ENCODE assay signal across 13 cellular contexts in genomic region chr1:114219247-114219872, GRCh38.
DNase-seq lines count a peak whose midpoint lies in the region; ATAC-seq and TF ChIP-seq lines count a peak whose summit lies in the region.
"Had no signal": no experiment of that assay in that cellular context is flagged by ENCODE, and none has a peak within 500 bp of the region (broad histone marks: within the 10 kb centered on the region; RNA-seq: fewer than 3 reads in every experiment).

No MANE protein-coding gene starts in this region.

- H3K4me3 ChIP-seq in cardiac muscle cell: no peak overlapping the region
- peak overlapping the region; percentile 19 for H3K4me3 ChIP-seq in adipocyte (ENCODE audit: low read length)
- H3K4me3 ChIP-seq in kidney epithelial cell (ENCODE audit: low read depth, low read length): no peak overlapping the region
- H3K4me3 ChIP-seq in vagina: peak overlapping the region; percentile 23 to 29

- peaks cover 0 to 6% (median 6%) of the 10 kb centered on the region in 3 donors for H3K4me1 Mint-ChIP-seq in T-cell
- H3K4me1 Mint-ChIP-seq: activated naive CD8-positive, alpha-beta T cell treated with anti-CD3 and anti-CD28 coated beads, Interleukin-2, amount 50 U/mL, for 24 hours had no signal

- intact Hi-C loops in Right ventricle myocardium inferior (cut with DNase I): no loop called here
- intact Hi-C loops in vagina (cut with DNase I): loop anchor here (10.0 kb wide), 1 partner anchor 235 kb away; no protein-coding TSS in a partner anchor

- H3K9me3 Mint-ChIP-seq in T-cell: no peaks in the 10 kb centered on the region
- H3K9me3 Mint-ChIP-seq: activated naive CD8-positive, alpha-beta T cell treated with anti-CD3 and anti-CD28 coated beads, Interleukin-2, amount 50 U/mL, for 24 hours; CD4-positive, alpha-beta memory T cell; stimulated activated naive CD8-positive, alpha-beta T cell treated with anti-CD3 and anti-CD28 coated beads, Interleukin-15, amount 100 ng/mL, for 72 hours had no signal

- H3K27ac ChIP-seq in cardiac muscle cell (no peak overlapping the region), vagina (peak overlapping the region; percentile 8)

- CTCF ChIA-PET in T-cell (lab: Charles Lee): no interaction called here

- no peaks in the 10 kb centered on the region for H3K4me1 ChIP-seq in cardiac muscle cell (ENCODE audit: low read depth)
- no peaks in the 10 kb centered on the region for H3K4me1 ChIP-seq in adipocyte (ENCODE audit: control insufficient read depth, insufficient read depth, low read length)
- H3K4me1 ChIP-seq in vagina: peaks cover 20% of the 10 kb centered on the region

- H3K4me3 Mint-ChIP-seq in T-cell: no peak overlapping the region
- H3K4me3 Mint-ChIP-seq: activated naive CD8-positive, alpha-beta T cell treated with anti-CD3 and anti-CD28 coated beads, Interleukin-2, amount 50 U/mL, for 24 hours; CD4-positive, alpha-beta memory T cell; stimulated activated naive CD8-positive, alpha-beta T cell treated with anti-CD3 and anti-CD28 coated beads, Interleukin-15, amount 100 ng/mL, for 72 hours had no signal

- no peak overlapping the region for H3K27ac Mint-ChIP-seq in T-cell
- H3K27ac Mint-ChIP-seq: activated naive CD8-positive, alpha-beta T cell treated with anti-CD3 and anti-CD28 coated beads, Interleukin-2, amount 50 U/mL, for 24 hours; stimulated activated naive CD8-positive, alpha-beta T cell treated with anti-CD3 and anti-CD28 coated beads, Interleukin-15, amount 100 ng/mL, for 72 hours had no signal

- H3K36me3 Mint-ChIP-seq in T-cell: no peaks in the 10 kb centered on the region
- H3K36me3 Mint-ChIP-seq: CD4-positive, alpha-beta memory T cell had no signal

- TF ChIP-seq CTCF in cardiac muscle cell (IDR thresholded peaks at IDR 0.05; ENCODE audit: low read depth, low read length) (peak; percentile 43), kidney epithelial cell (IDR thresholded peaks at IDR 0.05; ENCODE audit: insufficient read depth, low read length, poor library complexity, severe bottlenecking) (peak; percentile 33), vagina (IDR thresholded peaks at IDR 0.05) (peak in 1 of 3 experiments; percentile 12), GM10266 (IDR thresholded peaks at IDR 0.05; ENCODE audit: control insufficient read depth, insufficient read depth, low read depth, missing control alignments) (no peak)

- peaks cover 0 to 3% of the 10 kb centered on the region in 2 donors for H3K27me3 Mint-ChIP-seq in T-cell
- H3K27me3 Mint-ChIP-seq: activated naive CD8-positive, alpha-beta T cell treated with anti-CD3 and anti-CD28 coated beads, Interleukin-2, amount 50 U/mL, for 24 hours; stimulated activated naive CD8-positive, alpha-beta T cell treated with anti-CD3 and anti-CD28 coated beads, Interleukin-15, amount 100 ng/mL, for 72 hours had no signal

- DNase-seq in cardiac muscle cell (ENCODE audit: low read depth in 1 of 2, low spot score in 1 of 2) (peak; percentile 17 to 37), Right ventricle myocardium inferior (ENCODE audit: missing footprints) (no peak), adipocyte (ENCODE audit: low read depth) (peak; percentile 32), kidney epithelial cell (ENCODE audit: low read depth) (no peak), vagina (ENCODE audit: extremely low spot score in 2 of 2) (no peak), GM10266 (ENCODE audit: extremely low spot score) (no peak), T-cell (no peak)
- DNase-seq: activated naive CD8-positive, alpha-beta T cell treated with anti-CD3 and anti-CD28 coated beads, Interleukin-2, amount 50 U/mL, for 24 hours; CD4-positive, alpha-beta memory T cell; NCI-H510A; retina; stimulated activated naive CD8-positive, alpha-beta T cell treated with anti-CD3 and anti-CD28 coated beads, Interleukin-15, amount 100 ng/mL, for 72 hours had no signal

- ATAC-seq in Right ventricle myocardium inferior: no peak
- ATAC-seq in GM18498 (IDR thresholded peaks at IDR 0.05; ENCODE audit: unreplicated experiment): no peak
- no peak for ATAC-seq in T-cell (replicated peaks in 1 of 4)
- ATAC-seq: stimulated activated naive CD8-positive, alpha-beta T cell treated with anti-CD3 and anti-CD28 coated beads, Interleukin-15, amount 100 ng/mL, for 72 hours had no signal

- no peaks in the 10 kb centered on the region for H3K9me3 ChIP-seq in cardiac muscle cell (ENCODE audit: low read depth)
- H3K9me3 ChIP-seq in adipocyte (ENCODE audit: control insufficient read depth, low read length): no peaks in the 10 kb centered on the region
- no peaks in the 10 kb centered on the region for H3K9me3 ChIP-seq in vagina

- POLR2A ChIA-PET in T-cell (lab: Charles Lee): interaction anchor here in 1 of 2 donors (0.7 kb wide), 1 partner anchor 601 kb away, joined by 3 read pairs; no protein-coding TSS in a partner anchor

- no peaks in the 10 kb centered on the region for H3K27me3 ChIP-seq in cardiac muscle cell
- H3K27me3 ChIP-seq in adipocyte (replicated peaks; ENCODE audit: control insufficient read depth, insufficient read depth, low read length): no peaks in the 10 kb centered on the region
- H3K27me3 ChIP-seq in kidney epithelial cell (ENCODE audit: control insufficient read depth, insufficient read depth, low read length): peaks cover 3% of the 10 kb centered on the region
- no peaks in the 10 kb centered on the region for H3K27me3 ChIP-seq in vagina

- no peak for TF ChIP-seq POLR2A in vagina (IDR thresholded peaks at IDR 0.05)

- H3K36me3 ChIP-seq in cardiac muscle cell (no peaks in the 10 kb centered on the region), adipocyte (ENCODE audit: control insufficient read depth, insufficient read depth, low read length, severe bottlenecking) (no peaks in the 10 kb centered on the region), kidney epithelial cell (ENCODE audit: control insufficient read depth, insufficient read depth, low read length) (no peaks in the 10 kb centered on the region), vagina (no peaks in the 10 kb centered on the region)

- H3K9ac ChIP-seq in adipocyte (ENCODE audit: low read length): peak overlapping the region; percentile 12

Comparison
In these comparisons a context has a peak if more than half of its experiments do, and no peak if none do; other contexts are left out.
1. DNase-seq: peak in cardiac muscle cell (2 of 2) and adipocyte (single experiment); none in Right ventricle myocardium inferior (single experiment), kidney epithelial cell (single experiment), vagina (0 of 2), GM10266 (single experiment) and T-cell (0 of 34).
2. H3K4me3 ChIP-seq: peak in adipocyte (single experiment) and vagina (2 of 2); none in cardiac muscle cell (single experiment) and kidney epithelial cell (single experiment).